22 cellular contexts compared by ENCODE assay signal in the genomic region with DNA sequence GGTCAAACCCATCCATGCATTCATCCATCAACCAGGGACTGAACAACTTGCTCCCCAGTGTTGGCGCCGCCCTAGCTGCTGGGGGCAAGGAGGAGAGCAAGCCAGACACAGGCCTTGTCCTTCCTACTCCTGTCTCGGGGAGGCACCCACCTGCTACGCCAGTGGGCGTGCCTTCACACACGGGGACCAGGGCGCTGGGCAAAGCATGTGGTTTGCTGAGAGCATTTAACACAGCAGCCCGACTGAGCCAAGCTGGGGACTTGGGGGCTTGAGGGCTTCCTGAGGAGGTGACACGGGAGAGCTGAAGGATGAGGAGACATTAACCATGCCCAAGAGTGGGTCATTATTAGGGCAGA. TPM values are rescaled to one million over a fixed set of nuclear protein-coding genes. Genes with fewer than 3 reads are reported as not detected.
DNase-seq lines count a peak whose midpoint lies in the region; ATAC-seq and TF ChIP-seq lines count a peak whose summit lies in the region.
"Had no signal": no experiment of that assay in that cellular context is flagged by ENCODE, and none has a peak within 500 bp of the region (broad histone marks: within the 10 kb centered on the region; RNA-seq: fewer than 3 reads in every experiment).

No MANE protein-coding gene starts in this region.

- H3K36me3 ChIP-seq in H7 (replicated peaks; ENCODE audit: control insufficient read depth, insufficient read depth, low read length), result no peaks in the 10 kb centered on the region
- no peaks in the 10 kb centered on the region for H3K36me3 ChIP-seq in naive thymus-derived CD4-positive, alpha-beta T cell (ENCODE audit: control insufficient read depth in 2 of 3, insufficient read depth in 3 of 3, low read length in 3 of 3)
- no peaks in the 10 kb centered on the region for H3K36me3 ChIP-seq in ascending aorta
- H3K36me3 ChIP-seq: neural progenitor cell, prostate gland, upper lobe of left lung had no signal

- H3K36me3 Mint-ChIP-seq in activated CD4-positive, alpha-beta memory T cell treated with anti-CD3 and anti-CD28 coated beads, Interleukin-2, amount 10 ng/mL, durations not matched to agents 7 days and 5 days (ENCODE audit: low read depth), result peaks cover 11% of the 10 kb centered on the region
- peaks cover 4% of the 10 kb centered on the region for H3K36me3 Mint-ChIP-seq in activated CD4-positive, alpha-beta memory T cell treated with anti-CD3 and anti-CD28 coated beads for 36 hours
- H3K36me3 Mint-ChIP-seq in T-cell (no peaks in the 10 kb centered on the region), progenitor cell of endocrine pancreas (ENCODE audit: insufficient read depth) (no peaks in the 10 kb centered on the region)
- peaks cover 0 to 9% (median 0%) of the 10 kb centered on the region in 5 donors for H3K36me3 Mint-ChIP-seq in naive thymus-derived CD4-positive, alpha-beta T cell
- H3K36me3 Mint-ChIP-seq: neural progenitor cell had no signal

- peaks cover 3 to 25% of the 10 kb centered on the region in 2 donors for H3K4me1 ChIP-seq in naive thymus-derived CD4-positive, alpha-beta T cell (ENCODE audit: control insufficient read depth in 2 of 2, insufficient read depth in 2 of 2, low read length in 2 of 2)
- H3K4me1 ChIP-seq in ascending aorta, result no peaks in the 10 kb centered on the region
- H3K4me1 ChIP-seq: neural progenitor cell, prostate gland had no signal

- H3K27me3 ChIP-seq in H7 (ENCODE audit: control insufficient read depth, insufficient read depth, low read length) (peaks cover 9% of the 10 kb centered on the region), ascending aorta (no peaks in the 10 kb centered on the region)
- H3K27me3 ChIP-seq in naive thymus-derived CD4-positive, alpha-beta T cell (ENCODE audit: control insufficient read depth in 2 of 2, insufficient read depth in 2 of 2, low read length in 2 of 2), result no peaks in the 10 kb centered on the region

- POLR2A ChIA-PET in activated CD4-positive, alpha-beta memory T cell treated with anti-CD3 and anti-CD28 coated beads, Interleukin-2, amount 10 ng/mL, durations not matched to agents 7 days and 5 days (lab: Charles Lee), result interaction anchor here (1.5 kb wide), 1 partner anchor 34 kb away, joined by 3 read pairs; no protein-coding TSS in a partner anchor
- POLR2A ChIA-PET in activated CD4-positive, alpha-beta memory T cell treated with anti-CD3 and anti-CD28 coated beads for 36 hours (lab: Charles Lee), result no interaction called here
- POLR2A ChIA-PET in T-cell (lab: Charles Lee), result no interaction called here
- POLR2A ChIA-PET in naive thymus-derived CD4-positive, alpha-beta T cell (lab: Charles Lee), result interaction anchor here (0.6 to 2.4 kb wide), 3 partner anchors 12 to 389 kb away, joined by 3 to 13 read pairs (median 4); no protein-coding TSS in a partner anchor

- peaks cover 32% of the 10 kb centered on the region for H3K4me1 Mint-ChIP-seq in activated CD4-positive, alpha-beta memory T cell treated with anti-CD3 and anti-CD28 coated beads, Interleukin-2, amount 10 ng/mL, durations not matched to agents 7 days and 5 days
- peaks cover 25% of the 10 kb centered on the region for H3K4me1 Mint-ChIP-seq in activated CD4-positive, alpha-beta memory T cell treated with anti-CD3 and anti-CD28 coated beads for 36 hours (ENCODE audit: low read depth)
- H3K4me1 Mint-ChIP-seq in T-cell (peaks cover 34 to 47% (median 42%) of the 10 kb centered on the region in 3 donors), progenitor cell of endocrine pancreas (ENCODE audit: low read depth) (peaks cover 3% of the 10 kb centered on the region)
- peaks cover 25 to 55% (median 47%) of the 10 kb centered on the region in 7 donors for H3K4me1 Mint-ChIP-seq in naive thymus-derived CD4-positive, alpha-beta T cell

- intact Hi-C loops in activated CD4-positive, alpha-beta memory T cell treated with anti-CD3 and anti-CD28 coated beads for 36 hours (cut with micrococcal nuclease), result no loop called here
- intact Hi-C loops in naive thymus-derived CD4-positive, alpha-beta T cell (cut with micrococcal nuclease), result loop anchor here in 1 of 2 donors (5.0 kb wide), 1 partner anchor 34 kb away; no protein-coding TSS in a partner anchor
- intact Hi-C loops in Right ventricle myocardium inferior (cut with DNase I), result no loop called here
- intact Hi-C loops in ascending aorta (cut with DNase I), result no loop called here

- no peaks in the 10 kb centered on the region for H3K9me3 ChIP-seq in naive thymus-derived CD4-positive, alpha-beta T cell (ENCODE audit: control insufficient read depth in 2 of 3, low read length in 3 of 3)
- no peaks in the 10 kb centered on the region for H3K9me3 ChIP-seq in ascending aorta
- H3K9me3 ChIP-seq: prostate gland had no signal

- no peak for TF ChIP-seq CTCF in progenitor cell of endocrine pancreas (IDR thresholded peaks at IDR 0.05; ENCODE audit: unreplicated experiment)
- TF ChIP-seq CTCF in ascending aorta (IDR thresholded peaks at IDR 0.05), result no peak

- H3K27me3 Mint-ChIP-seq in activated CD4-positive, alpha-beta memory T cell treated with anti-CD3 and anti-CD28 coated beads, Interleukin-2, amount 10 ng/mL, durations not matched to agents 7 days and 5 days, result peaks cover 36% of the 10 kb centered on the region
- H3K27me3 Mint-ChIP-seq in activated CD4-positive, alpha-beta memory T cell treated with anti-CD3 and anti-CD28 coated beads for 36 hours, result peaks cover 4% of the 10 kb centered on the region
- H3K27me3 Mint-ChIP-seq in T-cell (peaks cover 0 to 15% of the 10 kb centered on the region in 2 donors), progenitor cell of endocrine pancreas (peaks cover 51% of the 10 kb centered on the region)
- peaks cover 0 to 43% (median 0%) of the 10 kb centered on the region in 5 donors for H3K27me3 Mint-ChIP-seq in naive thymus-derived CD4-positive, alpha-beta T cell

- no peak for ATAC-seq in T-cell (replicated peaks in 1 of 4)
- ATAC-seq in naive thymus-derived CD4-positive, alpha-beta T cell, result no peak
- ATAC-seq in Right ventricle myocardium inferior, result no peak

- no peak for DNase-seq in activated CD4-positive, alpha-beta memory T cell treated with anti-CD3 and anti-CD28 coated beads, Interleukin-2, amount 10 ng/mL, durations not matched to agents 7 days and 5 days
- DNase-seq in activated CD4-positive, alpha-beta memory T cell treated with anti-CD3 and anti-CD28 coated beads for 36 hours, result no peak
- DNase-seq in H7 (peak; percentile 41), T-cell (no peak), Right ventricle myocardium inferior (ENCODE audit: missing footprints) (no peak), progenitor cell of endocrine pancreas (ENCODE audit: low spot score, unreplicated experiment) (no peak), ascending aorta (ENCODE audit: low spot score in 2 of 2) (no peak)
- no peak for DNase-seq in naive thymus-derived CD4-positive, alpha-beta T cell
- DNase-seq: 8988T; activated CD4-positive, CD25-positive, alpha-beta regulatory T cell; activated naive CD4-positive, alpha-beta T cell; caudate nucleus; GF-D8; kidney; NCI-H1048; NCI-H524 treated with DMSO at 0.1 percent for 48 hours; T1000; upper lobe of left lung had no signal

- no peak overlapping the region for H3K4me3 ChIP-seq in H7 (ENCODE audit: insufficient read depth, low read depth, low read length)
- no peak overlapping the region for H3K4me3 ChIP-seq in naive thymus-derived CD4-positive, alpha-beta T cell (ENCODE audit: low read length)
- no peak overlapping the region for H3K4me3 ChIP-seq in ascending aorta
- H3K4me3 ChIP-seq: neural progenitor cell, prostate gland, upper lobe of left lung had no signal

- CTCF ChIA-PET in activated CD4-positive, alpha-beta memory T cell treated with anti-CD3 and anti-CD28 coated beads, Interleukin-2, amount 10 ng/mL, durations not matched to agents 7 days and 5 days (lab: Charles Lee), result no interaction called here
- CTCF ChIA-PET in activated CD4-positive, alpha-beta memory T cell treated with anti-CD3 and anti-CD28 coated beads for 36 hours (lab: Charles Lee), result interaction anchor here (2.0 kb wide), 1 partner anchor 424 kb away, joined by 6 read pairs; no protein-coding TSS in a partner anchor
- CTCF ChIA-PET in T-cell (lab: Charles Lee), result no interaction called here
- CTCF ChIA-PET in naive thymus-derived CD4-positive, alpha-beta T cell (lab: Charles Lee), result interaction anchor here (0.6 kb wide), 1 partner anchor 292 kb away, joined by 3 read pairs; no protein-coding TSS in a partner anchor

- no peak overlapping the region for H3K27ac ChIP-seq in naive thymus-derived CD4-positive, alpha-beta T cell (ENCODE audit: low read depth, low read length)
- H3K27ac ChIP-seq in ascending aorta, result no peak overlapping the region
- H3K27ac ChIP-seq: neural progenitor cell, prostate gland, RWPE1, upper lobe of left lung had no signal

- H3K9me3 Mint-ChIP-seq in activated CD4-positive, alpha-beta memory T cell treated with anti-CD3 and anti-CD28 coated beads, Interleukin-2, amount 10 ng/mL, durations not matched to agents 7 days and 5 days, result peaks cover 16% of the 10 kb centered on the region
- peaks cover 13% of the 10 kb centered on the region for H3K9me3 Mint-ChIP-seq in activated CD4-positive, alpha-beta memory T cell treated with anti-CD3 and anti-CD28 coated beads for 36 hours
- H3K9me3 Mint-ChIP-seq in T-cell, result peaks cover 0 to 9% (median 0%) of the 10 kb centered on the region in 3 donors
- H3K9me3 Mint-ChIP-seq in naive thymus-derived CD4-positive, alpha-beta T cell, result peaks cover 0 to 17% (median 5%) of the 10 kb centered on the region in 11 donors
- H3K9me3 Mint-ChIP-seq in progenitor cell of endocrine pancreas (ENCODE audit: low read depth), result peaks cover 3% of the 10 kb centered on the region
- H3K9me3 Mint-ChIP-seq: dendritic cell treated with granulocyte-macrophage colony-stimulating factor and Interleukin-4, amounts not matched to agents 40 ng/mL and 50 ng/mL, for 4 days had no signal

- H3K27ac Mint-ChIP-seq in activated CD4-positive, alpha-beta memory T cell treated with anti-CD3 and anti-CD28 coated beads, Interleukin-2, amount 10 ng/mL, durations not matched to agents 7 days and 5 days, result peak overlapping the region; percentile 23
- H3K27ac Mint-ChIP-seq in activated CD4-positive, alpha-beta memory T cell treated with anti-CD3 and anti-CD28 coated beads for 36 hours, result no peak overlapping the region
- H3K27ac Mint-ChIP-seq in T-cell (peak overlapping the region; percentile 77 to 86), progenitor cell of endocrine pancreas (no peak overlapping the region)
- peak overlapping the region in 7 of 9 donors; percentile 56 to 96 (median 85) for H3K27ac Mint-ChIP-seq in naive thymus-derived CD4-positive, alpha-beta T cell
- H3K27ac Mint-ChIP-seq: dendritic cell treated with granulocyte-macrophage colony-stimulating factor and Interleukin-4, amounts not matched to agents 40 ng/mL and 50 ng/mL, for 4 days; neural progenitor cell had no signal

- no peak overlapping the region for H3K4me3 Mint-ChIP-seq in activated CD4-positive, alpha-beta memory T cell treated with anti-CD3 and anti-CD28 coated beads, Interleukin-2, amount 10 ng/mL, durations not matched to agents 7 days and 5 days
- H3K4me3 Mint-ChIP-seq in activated CD4-positive, alpha-beta memory T cell treated with anti-CD3 and anti-CD28 coated beads for 36 hours, result no peak overlapping the region
- H3K4me3 Mint-ChIP-seq in T-cell, result peak overlapping the region in 1 of 3 donors; percentile 53
- peak overlapping the region in 5 of 10 donors; percentile 1 to 52 (median 39) for H3K4me3 Mint-ChIP-seq in naive thymus-derived CD4-positive, alpha-beta T cell
- no peak overlapping the region for H3K4me3 Mint-ChIP-seq in progenitor cell of endocrine pancreas (ENCODE audit: low read depth)
- H3K4me3 Mint-ChIP-seq: dendritic cell treated with granulocyte-macrophage colony-stimulating factor and Interleukin-4, amounts not matched to agents 40 ng/mL and 50 ng/mL, for 4 days; neural progenitor cell had no signal

RNA-seq across cellular contexts. Expression of gene CACNA1I, which starts 30.6 kb away (rescaled TPM):
- 1 to 10 TPM; 8.7 to 8.8 TPM for total RNA-seq in activated CD4-positive, alpha-beta memory T cell treated with anti-CD3 and anti-CD28 coated beads, Interleukin-2, amount 10 ng/mL, durations not matched to agents 7 days and 5 days
- total RNA-seq in activated CD4-positive, alpha-beta memory T cell treated with anti-CD3 and anti-CD28 coated beads for 36 hours, result under 1 TPM; 0.36 to 0.57 TPM
- 0.31 and 0.55 TPM in 2 replicates for total RNA-seq in H7 (2014; rRNA removed; shearing (Covaris generic))
- 10 to 100 TPM; 16.1 to 32.9 (median 28.8) TPM for total RNA-seq in T-cell
- 10 to 100 TPM in 4 of 5 experiments, 1 to 10 TPM in 1; 4.5 to 51.2 (median 30.9) TPM for total RNA-seq in naive thymus-derived CD4-positive, alpha-beta T cell
- 1 to 10 TPM in 1 of 2 donors, under 1 TPM in 1; 0.40 to 1.8 TPM for polyA plus RNA-seq in naive thymus-derived CD4-positive, alpha-beta T cell
- total RNA-seq in Right ventricle myocardium inferior, result not detected
- total RNA-seq in progenitor cell of endocrine pancreas, result 0.24 and 0.41 TPM in 2 replicates
- not detected for total RNA-seq in ascending aorta

Comparison
In these comparisons a context has a peak if more than half of its experiments do, and no peak if none do; other contexts are left out.
1. H3K27ac Mint-ChIP-seq: peak in activated CD4-positive, alpha-beta memory T cell treated with anti-CD3 and anti-CD28 coated beads, Interleukin-2, amount 10 ng/mL, durations not matched to agents 7 days and 5 days (single experiment), T-cell (2 of 2) and naive thymus-derived CD4-positive, alpha-beta T cell (7 of 9); none in activated CD4-positive, alpha-beta memory T cell treated with anti-CD3 and anti-CD28 coated beads for 36 hours (single experiment) and progenitor cell of endocrine pancreas (single experiment).
2. CTCF ChIA-PET loops: an anchor here in activated CD4-positive, alpha-beta memory T cell treated with anti-CD3 and anti-CD28 coated beads for 36 hours (2.0 kb wide) and naive thymus-derived CD4-positive, alpha-beta T cell (0.6 kb wide); none called in activated CD4-positive, alpha-beta memory T cell treated with anti-CD3 and anti-CD28 coated beads, Interleukin-2, amount 10 ng/mL, durations not matched to agents 7 days and 5 days and T-cell.
3. POLR2A ChIA-PET loops: an anchor here in activated CD4-positive, alpha-beta memory T cell treated with anti-CD3 and anti-CD28 coated beads, Interleukin-2, amount 10 ng/mL, durations not matched to agents 7 days and 5 days (1.5 kb wide) and naive thymus-derived CD4-positive, alpha-beta T cell (0.6 to 2.4 kb wide); none called in activated CD4-positive, alpha-beta memory T cell treated with anti-CD3 and anti-CD28 coated beads for 36 hours and T-cell.